ENCODE assay signal across 34 cellular contexts in the genomic region with DNA sequence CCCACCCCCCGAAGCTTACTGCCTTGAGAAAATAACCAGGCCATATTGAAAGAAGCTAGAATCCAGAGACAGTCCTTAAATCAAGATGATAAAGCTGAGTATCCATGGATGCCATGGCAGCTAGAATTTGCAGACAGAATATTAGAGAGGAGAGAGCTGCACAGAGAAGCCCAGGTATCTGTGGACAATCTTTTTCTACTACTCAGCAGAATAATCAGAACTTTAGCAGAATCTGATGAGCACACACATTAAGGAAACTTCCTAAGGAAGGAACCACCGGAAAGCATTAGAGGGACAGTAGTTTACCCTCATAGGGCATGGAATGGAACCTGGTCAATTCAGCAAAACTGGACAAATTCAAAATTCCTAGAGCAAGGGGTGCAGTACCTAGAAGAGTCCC.
"Had no signal": no experiment of that assay in that cellular context is flagged by ENCODE, and none has a peak within 500 bp of the region (broad histone marks: within the 10 kb centered on the region; RNA-seq: fewer than 3 reads in every experiment).

No MANE protein-coding gene starts in this region.

- DNase-seq: activated effector memory CD4-positive, alpha-beta T cell treated with anti-CD3 and anti-CD28 coated beads, Interleukin-2, amount 50 U/mL, for 16 hours; activated effector memory CD4-positive, alpha-beta T cell treated with Interleukin-2 at 50 U/mL for 16 hours; activated gamma-delta T cell; activated gamma-delta T cell treated with Interleukin-2 at 50 U/mL for 16 hours; activated naive CD4-positive, alpha-beta T cell; activated naive CD4-positive, alpha-beta T cell treated with anti-CD3 and anti-CD28 coated beads for 36 hours; activated naive CD4-positive, alpha-beta T cell treated with anti-CD3 and anti-CD28 coated beads, Interleukin-2, amount 10 ng/mL, durations not matched to agents 7 days and 5 days; activated naive CD4-positive, alpha-beta T cell treated with anti-CD3 and anti-CD28 coated beads, Interleukin-2, amount 50 U/mL, for 16 hours; activated naive CD4-positive, alpha-beta T cell treated with Interleukin-2 at 50 U/mL for 16 hours; activated naive CD8-positive, alpha-beta T cell treated with anti-CD3 and anti-CD28 coated beads for 36 hours; activated naive CD8-positive, alpha-beta T cell treated with anti-CD3 and anti-CD28 coated beads, Interleukin-2, amount 10 ng/mL, durations not matched to agents 7 days and 5 days; activated naive CD8-positive, alpha-beta T cell treated with anti-CD3 and anti-CD28 coated beads, Interleukin-2, amount 50 U/mL, for 24 hours; activated T-cell treated with anti-CD3 and anti-CD28 coated beads, Interleukin-2, amount 50 U/mL, for 1 hour; activated T-cell treated with anti-CD3 and anti-CD28 coated beads, Interleukin-2, amount 50 U/mL, for 24 hours; activated T-cell treated with anti-CD3 and anti-CD28 coated beads, Interleukin-2, amount 50 U/mL, for 4 hours; activated T-cell treated with anti-CD3 and anti-CD28 coated beads, Interleukin-2, amount 50 U/mL, for 48 hours; activated T-cell treated with anti-CD3 and anti-CD28 coated beads, Interleukin-2, amount 50 U/mL, for 72 hours; adrenal gland; amniotic stem cell; amygdala; anterior cingulate cortex; aorta; body of pancreas; brain microvascular endothelial cell; caudate nucleus; central memory CD4-positive, alpha-beta T cell; cerebellar nuclear complex had no signal

- H3K9me3 ChIP-seq: adrenal gland, ascending aorta, body of pancreas, breast epithelium had no signal

- H3K4me1 ChIP-seq: adrenal gland, ascending aorta, body of pancreas, breast epithelium had no signal

- H3K36me3 ChIP-seq: adrenal gland, ascending aorta, brain microvascular endothelial cell, breast epithelium, cardiac muscle cell had no signal

- H3K27me3 ChIP-seq: adrenal gland, ascending aorta, body of pancreas, brain microvascular endothelial cell, breast epithelium, cardiac muscle cell had no signal

- ATAC-seq: activated naive CD4-positive, alpha-beta T cell treated with anti-CD3 and anti-CD28 coated beads, Interleukin-2, amount 50 U/mL, for 72 hours; activated naive CD8-positive, alpha-beta T cell treated with anti-CD3 and anti-CD28 coated beads, Interleukin-2, amount 50 U/mL, for 24 hours; activated T-cell treated with anti-CD3 and anti-CD28 coated beads, Interleukin-2, amount 50 U/mL, for 4 hours; activated T-cell treated with anti-CD3 and anti-CD28 coated beads, Interleukin-2, amount 50 U/mL, for 72 hours; activated T-helper 17 cell treated with anti-CD3 and anti-CD28 coated beads, Interleukin-2, amount 50 U/mL, for 72 hours; body of pancreas had no signal

- H3K4me3 ChIP-seq: adrenal gland, ascending aorta, body of pancreas, breast epithelium, cardiac muscle cell had no signal

- FAIRE-seq: astrocyte, bronchial epithelial cell had no signal

- H3K27ac ChIP-seq: adrenal gland, ascending aorta, body of pancreas, brain microvascular endothelial cell, breast epithelium, cardiac muscle cell had no signal
